Comparison of ENCODE assay signal across 8 cellular contexts in genomic region chr16:78099372-78100161, GRCh38. TPM values are rescaled to one million over a fixed set of nuclear protein-coding genes. Genes with fewer than 3 reads are reported as not detected.
DNase-seq lines count a peak whose midpoint lies in the region; ATAC-seq and TF ChIP-seq lines count a peak whose summit lies in the region.

Gene WWOX, plus strand, starts transcription at chr16:78099654.

- no peaks in the 10 kb centered on the region for H3K36me3 ChIP-seq in mucosa of descending colon (ENCODE audit: low read depth)

- ATAC-seq in GM21526 (IDR thresholded peaks at IDR 0.05; ENCODE audit: low FRiP score, unreplicated experiment), result peak; percentile 95
- ATAC-seq in mucosa of descending colon, result peak; percentile 97

- H3K4me1 ChIP-seq in mucosa of descending colon (ENCODE audit: low read depth), result peaks cover 7% of the 10 kb centered on the region

- peak; percentile 78 for TF ChIP-seq CTCF in epithelial cell of esophagus (IDR thresholded peaks at IDR 0.05; ENCODE audit: insufficient read depth, low read depth, low read length, missing control alignments)
- TF ChIP-seq CTCF in mucosa of descending colon (IDR thresholded peaks at IDR 0.05), result peak; percentile 93

- no peaks in the 10 kb centered on the region for H3K9me3 ChIP-seq in mucosa of descending colon

- peak within 1 kb of the TSS; percentile 93 for H3K4me3 ChIP-seq in epithelial cell of esophagus (ENCODE audit: low read length)
- peak within 1 kb of the TSS; percentile 72 for H3K4me3 ChIP-seq in mucosa of descending colon

- intact Hi-C loops in mucosa of descending colon (cut with DNase I, micrococcal nuclease), result no loop called here

- DNase-seq in DMS114 treated with DMSO at 0.1 percent for 48 hours (lab: John Stamatoyannopoulos, UW; ENCODE audit: unreplicated experiment), result peak; percentile 96
- DNase-seq in HuH-7.5 (ENCODE audit: low spot score), result peak; percentile 87
- DNase-seq in OCI-M1 (lab: John Stamatoyannopoulos, UW), result peak; percentile 98
- DNase-seq in activated T-cell treated with anti-CD3 and anti-CD28 coated beads for 24 hours (ENCODE audit: low read depth), result peak; percentile 94
- DNase-seq in epithelial cell of esophagus (ENCODE audit: low read depth), result peak; percentile 99
- peak; percentile 98 to 99 (median 98) for DNase-seq in mucosa of descending colon
- DNase-seq in stimulated activated CD8-positive, alpha-beta memory T cell treated with anti-CD3 and anti-CD28 coated beads, Interleukin-4, amount 100 ng/mL, for 24 hours (ENCODE audit: low read depth), result peak; percentile 93

RNA-seq across cellular contexts. Expression of gene WWOX, which starts in this region (rescaled TPM):
- total RNA-seq in mucosa of descending colon, result 10 to 100 TPM; 11.7 to 18.0 (median 13.8) TPM

Comparison
In these comparisons a context has a peak if more than half of its experiments do, and no peak if none do; other contexts are left out.
1. Peak in every context shown above with its lines: DNase-seq, ATAC-seq and H3K4me3 ChIP-seq.